In genomic region chr12:103654816-103655215, GRCh38 we compare ENCODE assay signal across 29 cellular contexts.
"Had no signal": no experiment of that assay in that cellular context is flagged by ENCODE, and none has a peak within 500 bp of the region (broad histone marks: within the 10 kb centered on the region; RNA-seq: fewer than 3 reads in every experiment).

No MANE protein-coding gene starts in this region.

- H3K4me3 ChIP-seq: left lung, lower lobe of right lung, neural progenitor cell, prostate gland, smooth muscle cell, tibial nerve, upper lobe of left lung, vagina had no signal

- H3K4me1 ChIP-seq: left lung, lower lobe of right lung, prostate gland, tibial nerve, upper lobe of left lung had no signal

- DNase-seq: hippocampal formation; kidney glomerular epithelial cell; left cardiac atrium; left lung; lower lobe of right lung; mammary epithelial cell; mesenchymal stem cell; naive B cell; natural killer cell; nephron progenitor cell; occipital lobe; retina; right cardiac atrium; stimulated activated CD4-positive, alpha-beta T cell treated with anti-CD3 and anti-CD28 coated beads, Interleukin-1b, Interleukin-23, amount 100 ng/mL, for 48 hours; stimulated activated CD4-positive, alpha-beta T cell treated with anti-CD3 and anti-CD28 coated beads, Interleukin-2, amount 100 ng/mL, for 48 hours; stimulated activated CD4-positive, alpha-beta T cell treated with anti-CD3 and anti-CD28 coated beads, Interleukin-4, amount 100 ng/mL, for 4 hours; stimulated activated CD8-positive, alpha-beta memory T cell treated with anti-CD3 and anti-CD28 coated beads, Interleukin-4, amount 100 ng/mL, for 48 hours; stimulated activated naive CD4-positive, alpha-beta T cell treated with Interleukin-2 at 50 U/mL for 16 hours; stimulated activated naive CD8-positive, alpha-beta T cell treated with anti-CD3 and anti-CD28 coated beads, Interleukin-15, amount 100 ng/mL, for 72 hours; substantia nigra; upper lobe of left lung had no signal

- H3K27ac ChIP-seq: left lung, lower lobe of right lung, neural progenitor cell, neutrophil, prostate gland, tibial nerve, upper lobe of left lung, vagina had no signal

- H3K9me3 ChIP-seq: left lung, lower lobe of right lung, neutrophil, prostate gland, tibial nerve, upper lobe of left lung, vagina had no signal

- H3K36me3 ChIP-seq: left lung, lower lobe of right lung, neural progenitor cell, neutrophil, prostate gland, tibial nerve, upper lobe of left lung, vagina had no signal

- ATAC-seq: left cardiac atrium; left lung; lower lobe of right lung; natural killer cell; right cardiac atrium; sciatic nerve; stimulated activated memory B cell treated with anti-CD40 and anti-IgM and Interleukin-4, amounts not matched to agents 10 μg/mL and 1 μg/mL and 100 μg/mL, for 72 hours; stimulated activated naive CD8-positive, alpha-beta T cell treated with anti-CD3 and anti-CD28 coated beads, Interleukin-15, amount 100 ng/mL, for 72 hours had no signal

- H3K27me3 ChIP-seq: neural progenitor cell, tibial nerve, upper lobe of left lung, vagina had no signal
